17 cellular contexts compared by ENCODE assay signal in the genomic region with DNA sequence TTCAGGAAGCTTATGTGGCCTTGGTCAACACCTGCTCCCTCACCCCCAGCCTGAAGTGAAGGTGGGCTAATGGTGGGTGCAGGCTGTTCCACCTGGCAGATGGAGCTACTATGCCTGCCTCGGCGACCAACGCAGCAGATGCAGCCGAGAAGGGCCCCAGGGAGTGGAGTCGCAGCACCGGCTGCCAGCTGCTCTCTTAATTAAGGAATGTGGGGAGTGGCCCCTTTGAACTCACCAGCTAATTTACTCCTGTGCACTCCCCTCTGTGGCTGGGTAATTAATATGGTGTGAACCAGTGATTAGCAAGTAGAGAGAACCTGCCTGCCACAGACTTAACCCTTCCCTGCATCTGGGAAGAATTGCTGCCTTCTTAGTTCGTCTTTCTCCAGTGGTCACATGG. TPM values are rescaled to one million over a fixed set of nuclear protein-coding genes. Genes with fewer than 3 reads are reported as not detected.
A peak's percentile ranks its signal among the peaks of the same experiment; 100 is the strongest.
DNase-seq lines count a peak whose midpoint lies in the region; ATAC-seq, FAIRE-seq and TF ChIP-seq lines count a peak whose summit lies in the region.
"Had no signal": no experiment of that assay in that cellular context is flagged by ENCODE, and none has a peak within 500 bp of the region (broad histone marks: within the 10 kb centered on the region; RNA-seq: fewer than 3 reads in every experiment).

No MANE protein-coding gene starts in this region.

- CTCF ChIA-PET in HEK293 (lab: Yijun Ruan, JAX) = interaction anchor here (1.2 to 2.5 kb wide), 2 partner anchors 25 to 68 kb away, joined by 3 to 15 read pairs; no protein-coding TSS in a partner anchor
- CTCF ChIA-PET in GM12878 (lab: Yijun Ruan, JAX) = interaction anchor here (1.2 to 16.1 kb wide), 4 partner anchors 11 to 70 kb away, joined by 4 to 178 read pairs (median 27); a partner anchor contains a TSS

- H3K18ac ChIP-seq in neuronal stem cell (ENCODE audit: low read length) = peak overlapping the region; percentile 72

- H4K91ac ChIP-seq in neuronal stem cell (ENCODE audit: low read depth, low read length, poor library complexity) = no peak overlapping the region

- H3K36me3 ChIP-seq in HEK293 (ENCODE audit: control insufficient read depth in 2 of 2, insufficient read depth in 1 of 2, low read length in 2 of 2) = no peaks in the 10 kb centered on the region
- no peaks in the 10 kb centered on the region for H3K36me3 ChIP-seq in GM12878 (ENCODE audit: control insufficient read depth in 2 of 2, insufficient read depth in 2 of 2, low read length in 1 of 2)
- H3K36me3 ChIP-seq in neuronal stem cell (replicated peaks in 1 of 2; ENCODE audit: control insufficient read depth in 2 of 2, insufficient read depth in 2 of 2, low read length in 2 of 2) = no peaks in the 10 kb centered on the region
- H3K36me3 ChIP-seq: BLaER1, esophagus squamous epithelium, heart right ventricle had no signal

- no peak for TF ChIP-seq EP300 in GM12878 (IDR thresholded peaks at IDR 0.05; ENCODE audit: borderline replicate concordance in 1 of 2, control insufficient read depth in 1 of 2, low read depth in 2 of 2, low read length in 2 of 2)

- intact Hi-C loops in GM12878 (cut with micrococcal nuclease; ENCODE audit: unreplicated experiment) = no loop called here

- H2BK12ac ChIP-seq in neuronal stem cell (ENCODE audit: low read length) = no peak overlapping the region

- no peak for TF ChIP-seq POLR2A in GM12878 (IDR thresholded peaks at IDR 0.05; ENCODE audit: low read depth, low read length)

- H2AFZ ChIP-seq in GM12878 (ENCODE audit: control insufficient read depth, low read depth, low read length) = no peak overlapping the region
- no peak overlapping the region for H2AFZ ChIP-seq in neuronal stem cell (ENCODE audit: low read length)

- RAD21 ChIA-PET in GM12878 (lab: Charles Lee; ENCODE audit: unreplicated experiment) = interaction anchor here (1.4 kb wide), 1 partner anchor 184 kb away, joined by 3 read pairs; no protein-coding TSS in a partner anchor

- H2BK15ac ChIP-seq in neuronal stem cell (ENCODE audit: low read length) = peak overlapping the region; percentile 60

- no peak overlapping the region for H3K14ac ChIP-seq in neuronal stem cell (ENCODE audit: low read length)

- SMC1A ChIA-PET in GM12878 (lab: Charles Lee; ENCODE audit: uncharacterized antibody, unreplicated experiment) = interaction anchor here (5.9 kb wide), 1 partner anchor 68 kb away, joined by 35 read pairs; no protein-coding TSS in a partner anchor

- WGBS in GM12878 (ENCODE audit: insufficient coverage, insufficient replicate concordance, low lambda C conversion rate, missing lambda C conversion rate) = 26% methylated on average over 7 of the region's 7 CpGs
- no CpG with 5 or more reads among the region's 7 CpGs for WGBS in neuronal stem cell (ENCODE audit: extremely low coverage in 2 of 2, insufficient read length in 2 of 2, insufficient replicate concordance in 1 of 2), 2 donors

- H3K79me1 ChIP-seq in neuronal stem cell (ENCODE audit: low read depth, low read length) = no peaks in the 10 kb centered on the region

- H3K27me3 ChIP-seq in GM12878 (replicated peaks in 1 of 2; ENCODE audit: control insufficient read depth in 2 of 2, insufficient read depth in 2 of 2, low read length in 1 of 2) = peaks cover 0 to 4% of the 10 kb centered on the region in 2 experiments; a peak in 2 of 4 replicates
- H3K27me3 ChIP-seq in neuronal stem cell (ENCODE audit: control insufficient read depth in 3 of 3, insufficient read depth in 3 of 3, low read depth in 1 of 3, low read length in 3 of 3) = peaks cover 0 to 42% (median 0%) of the 10 kb centered on the region in 3 experiments
- H3K27me3 ChIP-seq: BLaER1 had no signal

- no peak overlapping the region for H3K23ac ChIP-seq in neuronal stem cell (ENCODE audit: low read depth, low read length, poor library complexity)

- in situ Hi-C loops in GM12878 (cut with MboI) = no loop called here

- H3K27ac ChIP-seq in HEK293 (ENCODE audit: extremely low read depth, low read depth, low read length) = no peak overlapping the region
- H3K27ac ChIP-seq in GM12878 (ENCODE audit: control insufficient read depth, insufficient read depth) = no peak overlapping the region
- no peak overlapping the region for H3K27ac ChIP-seq in neuronal stem cell (replicated peaks; ENCODE audit: low read length)
- H3K27ac ChIP-seq: BLaER1, esophagus squamous epithelium, heart right ventricle had no signal

- no TSS peak for BruUV-seq in GM12878 (replicated peaks; lab: Mats Ljungman, UMichigan)

- H3K9me3 ChIP-seq in HEK293 (ENCODE audit: control insufficient read depth, insufficient read depth, low read depth, low read length) = no peaks in the 10 kb centered on the region
- H3K9me3 ChIP-seq in GM12878 (replicated peaks; ENCODE audit: control insufficient read depth, insufficient read depth, low read length) = peaks cover 2% of the 10 kb centered on the region; the same call in 1 of the 3 replicates
- no peaks in the 10 kb centered on the region for H3K9me3 ChIP-seq in neuronal stem cell (replicated peaks in 1 of 2; ENCODE audit: control insufficient read depth in 2 of 2, insufficient read depth in 1 of 2, low read depth in 1 of 2, low read length in 2 of 2)
- H3K9me3 ChIP-seq: BLaER1, esophagus squamous epithelium, heart right ventricle had no signal

- POLR2A ChIA-PET in HEK293 (lab: Yijun Ruan, JAX) (no interaction called here), GM12878 (lab: Charles Lee) (no interaction called here)

- no peak overlapping the region for H3K4me2 ChIP-seq in GM12878 (ENCODE audit: control insufficient read depth, insufficient read depth)
- no peak overlapping the region for H3K4me2 ChIP-seq in neuronal stem cell (ENCODE audit: insufficient read depth, low read length, poor library complexity, severe bottlenecking)
- H3K4me2 ChIP-seq: BLaER1 had no signal

- TF ChIP-seq CTCF in HEK293 (tag by site-specific recombination; IDR thresholded peaks at IDR 0.05) = no peak
- TF ChIP-seq CTCF in GM12878 (IDR thresholded peaks at IDR 0.05 in 2 of 3, conservative IDR thresholded peaks at IDR 0.05 in 1 of 3; ENCODE audit: control insufficient read depth in 2 of 3, extremely low read depth in 1 of 3, insufficient read depth in 1 of 3, low read depth in 3 of 3, low read length in 3 of 3) = no peak

- H4K8ac ChIP-seq in neuronal stem cell (ENCODE audit: low read depth, low read length) = no peak overlapping the region

- H3K4ac ChIP-seq in neuronal stem cell (ENCODE audit: low read length) = no peak overlapping the region

- no peak for ATAC-seq in GM12878
- no peak for ATAC-seq in HG03025 (IDR thresholded peaks at IDR 0.05; ENCODE audit: low FRiP score, unreplicated experiment)
- ATAC-seq: activated CD8-positive, alpha-beta memory T cell treated with anti-CD3 and anti-CD28 coated beads, Interleukin-2, amount 10 ng/mL, durations not matched to agents 7 days and 5 days; heart right ventricle had no signal

- no peak overlapping the region for H2BK120ac ChIP-seq in neuronal stem cell (ENCODE audit: low read depth, low read length)

- H3K4me3 ChIP-seq in HEK293 (ENCODE audit: low read depth, low read length) (no peak overlapping the region), GM12878 (no peak overlapping the region), neuronal stem cell (ENCODE audit: low read length in 2 of 2) (no peak overlapping the region)
- H3K4me3 ChIP-seq: BLaER1, esophagus squamous epithelium, heart right ventricle had no signal

- DNase-seq in NCI-H2081 (lab: John Stamatoyannopoulos, UW) = peak; percentile 69 to 87
- DNase-seq in GM12878 (ENCODE audit: low read depth, low spot score) = no peak
- DNase-seq in neuronal stem cell (ENCODE audit: low spot score) = no peak
- DNase-seq in HuH-7 (ENCODE audit: low spot score) = no peak
- DNase-seq in NCI-H2029 treated with DMSO at 0.1 percent for 48 hours (lab: John Stamatoyannopoulos, UW) = no peak
- DNase-seq: activated CD4-positive, CD25-positive, alpha-beta regulatory T cell treated with anti-CD3 and anti-CD28 coated beads, Interleukin-2, amount 50 U/mL, for 72 hours; activated CD8-positive, alpha-beta memory T cell treated with anti-CD3 and anti-CD28 coated beads, Interleukin-2, amount 10 ng/mL, durations not matched to agents 7 days and 5 days; EL; esophagus squamous epithelium; heart right ventricle; posterior cingulate gyrus had no signal

- H2AK5ac ChIP-seq in neuronal stem cell (ENCODE audit: low read depth, low read length) = peak overlapping the region; percentile 76

- no peaks in the 10 kb centered on the region for H3K79me2 ChIP-seq in GM12878 (ENCODE audit: control insufficient read depth, insufficient read depth, low read length)

- H3K4me1 ChIP-seq in HEK293 (ENCODE audit: control insufficient read depth, insufficient read depth, low read length) = no peaks in the 10 kb centered on the region
- peaks cover 27% of the 10 kb centered on the region for H3K4me1 ChIP-seq in GM12878 (ENCODE audit: control insufficient read depth, insufficient read depth, low read length)
- H3K4me1 ChIP-seq in neuronal stem cell (ENCODE audit: control insufficient read depth in 2 of 2, insufficient read depth in 1 of 2, low read depth in 1 of 2, low read length in 2 of 2) = peaks cover 0 to 17% of the 10 kb centered on the region in 2 donors

- no peaks in the 10 kb centered on the region for H4K20me1 ChIP-seq in GM12878 (ENCODE audit: control insufficient read depth, insufficient read depth)
- H4K20me1 ChIP-seq: BLaER1 had no signal

- no peak for FAIRE-seq in GM12878 (lab: Jason Lieb, UNC)

- no peak for TF ChIP-seq RAD21 in GM12878 (IDR thresholded peaks at IDR 0.05; ENCODE audit: insufficient read depth, low read depth, low read length)

- H2BK5ac ChIP-seq in neuronal stem cell (ENCODE audit: low read length) = no peak overlapping the region

- H3K9ac ChIP-seq in GM12878 (ENCODE audit: control insufficient read depth, insufficient read depth, low read length) (no peak overlapping the region), neuronal stem cell (ENCODE audit: low read depth, low read length, poor library complexity) (no peak overlapping the region)
- H3K9ac ChIP-seq: BLaER1 had no signal

RNA-seq across cellular contexts. Expression of a gene that starts 3.3 kb away (rescaled TPM):
- 0.61 TPM in 1 of 2 replicates, not detected in the other for total RNA-seq in GM12878 (2013; cell fraction: nucleolus; rRNA removed)
- 0.06 TPM in 1 of 2 replicates, not detected in the other for total RNA-seq in GM12878 (2014; rRNA removed)
- total RNA-seq in GM12878 (2014; rRNA removed; fragmentation: Illumina TruSeq; extraction: Trizol) = 0.05 TPM in 1 of 2 replicates, not detected in the other
- 0.08 TPM in 1 of 2 replicates, not detected in the other for total RNA-seq in GM12878 (2021)
- polyA plus RNA-seq in GM12878 (2011; ENCODE audit: low read depth) = not detected
- 0.26 and 0.69 TPM in 2 replicates for polyA plus RNA-seq in GM12878 (2011; rRNA removed)
- polyA plus RNA-seq in GM12878 (2011; cell fraction: cytosol; rRNA removed) = 0.66 and 0.79 TPM in 2 replicates
- polyA plus RNA-seq in GM12878 (2011; cell fraction: nucleus; rRNA removed) = 0.37 and 0.67 TPM in 2 replicates
- polyA plus RNA-seq in GM12878 (2012) = 0.10 TPM in 1 of 2 replicates, not detected in the other
- polyA plus RNA-seq in GM12878 (2014; fragmentation: Illumina TruSeq; extraction: Trizol) = 0.21 TPM in 1 of 2 replicates, not detected in the other
- under 1 TPM; 0.04 to 0.10 TPM for polyA plus RNA-seq in GM12878 (2014; fragmentation: Nextera tagmentation; extraction: Ambion mirVana)
- 0.14 and 0.26 TPM in 2 replicates for polyA plus RNA-seq in GM12878 (2014; rRNA removed)
- polyA plus RNA-seq in GM12878 (2016; fragmentation: Nextera tagmentation; extraction: Ambion mirVana) = under 1 TPM in 1 of 2 experiments, not detected in 1; 0.07 TPM
- polyA minus RNA-seq in GM12878 (2011; rRNA and poly(A)+ RNA removed) = 0.15 and 0.73 TPM in 2 replicates
- not detected in 2 replicates for polyA minus RNA-seq in GM12878 (2011; cell fraction: cytosol; rRNA and poly(A)+ RNA removed)
- polyA minus RNA-seq in GM12878 (2011; cell fraction: nucleus; rRNA and poly(A)+ RNA removed) = 0.12 and 0.77 TPM in 2 replicates
- polyA plus RNA-seq in neuronal stem cell (2013, experiment 1 of 2) = not detected
- not detected for polyA plus RNA-seq in neuronal stem cell (2013, experiment 2 of 2)
- total RNA-seq: NCI-H460 had no signal

RNA-seq across cellular contexts. Expression of a gene that starts 21.2 kb away (rescaled TPM):
- total RNA-seq in GM12878 (2013; cell fraction: nucleolus; rRNA removed) = not detected in 2 replicates
- total RNA-seq in GM12878 (2014; rRNA removed) = 0.11 and 0.60 TPM in 2 replicates
- not detected in 2 replicates for total RNA-seq in GM12878 (2014; rRNA removed; fragmentation: Illumina TruSeq; extraction: Trizol)
- total RNA-seq in GM12878 (2021) = 0.11 TPM in 1 of 2 replicates, not detected in the other
- not detected for polyA plus RNA-seq in GM12878 (2011; ENCODE audit: low read depth)
- 0.16 and 0.17 TPM in 2 replicates for polyA plus RNA-seq in GM12878 (2011; rRNA removed)
- polyA plus RNA-seq in GM12878 (2011; cell fraction: cytosol; rRNA removed) = 0.18 and 0.46 TPM in 2 replicates
- polyA plus RNA-seq in GM12878 (2011; cell fraction: nucleus; rRNA removed) = 0.35 and 0.37 TPM in 2 replicates
- polyA plus RNA-seq in GM12878 (2012) = not detected in 2 replicates
- 0.04 TPM in 1 of 2 replicates, not detected in the other for polyA plus RNA-seq in GM12878 (2014; fragmentation: Illumina TruSeq; extraction: Trizol)
- not detected for polyA plus RNA-seq in GM12878 (2014; fragmentation: Nextera tagmentation; extraction: Ambion mirVana)
- polyA plus RNA-seq in GM12878 (2014; rRNA removed) = not detected in 2 replicates
- polyA plus RNA-seq in GM12878 (2016; fragmentation: Nextera tagmentation; extraction: Ambion mirVana) = not detected
- polyA minus RNA-seq in GM12878 (2011; rRNA and poly(A)+ RNA removed) = not detected in 2 replicates
- not detected in 2 replicates for polyA minus RNA-seq in GM12878 (2011; cell fraction: cytosol; rRNA and poly(A)+ RNA removed)
- polyA minus RNA-seq in GM12878 (2011; cell fraction: nucleus; rRNA and poly(A)+ RNA removed) = 0.36 and 0.38 TPM in 2 replicates
- polyA plus RNA-seq in neuronal stem cell (2013, experiment 1 of 2) = 0.03 TPM
- polyA plus RNA-seq in neuronal stem cell (2013, experiment 2 of 2) = not detected
- total RNA-seq: kidney epithelial cell; NCI-H460; T-helper 2 cell treated with Interferon-gamma antibody and Interleukin-4, amounts not matched to agents 100 ng/mL and 5 ng/mL, for 36 hours had no signal

RNA-seq across cellular contexts. Expression of a gene that starts 39.1 kb away (rescaled TPM):
- not detected in 2 replicates for total RNA-seq in GM12878 (2013; cell fraction: nucleolus; rRNA removed)
- total RNA-seq in GM12878 (2014; rRNA removed) (not detected in 2 replicates), GM12878 (2014; rRNA removed; fragmentation: Illumina TruSeq; extraction: Trizol) (not detected in 2 replicates), GM12878 (2021) (not detected in 2 replicates)
- polyA plus RNA-seq in GM12878 (2011; ENCODE audit: low read depth) = not detected
- polyA plus RNA-seq in GM12878 (2011; rRNA removed) (not detected in 2 replicates), GM12878 (2014; fragmentation: Illumina TruSeq; extraction: Trizol) (not detected in 2 replicates), GM12878 (2014; fragmentation: Nextera tagmentation; extraction: Ambion mirVana) (not detected), GM12878 (2014; rRNA removed) (not detected in 2 replicates), GM12878 (2016; fragmentation: Nextera tagmentation; extraction: Ambion mirVana) (not detected)
- not detected in 2 replicates for polyA plus RNA-seq in GM12878 (2011; cell fraction: cytosol; rRNA removed)
- 0.09 TPM in 1 of 2 replicates, not detected in the other for polyA plus RNA-seq in GM12878 (2011; cell fraction: nucleus; rRNA removed)
- 0.07 TPM in 1 of 2 replicates, not detected in the other for polyA plus RNA-seq in GM12878 (2012)
- not detected in 2 replicates for polyA minus RNA-seq in GM12878 (2011; rRNA and poly(A)+ RNA removed)
- not detected in 2 replicates for polyA minus RNA-seq in GM12878 (2011; cell fraction: cytosol; rRNA and poly(A)+ RNA removed)
- not detected in 2 replicates for polyA minus RNA-seq in GM12878 (2011; cell fraction: nucleus; rRNA and poly(A)+ RNA removed)
- not detected for polyA plus RNA-seq in neuronal stem cell (2013, experiment 1 of 2)
- not detected for polyA plus RNA-seq in neuronal stem cell (2013, experiment 2 of 2)
- total RNA-seq: activated CD8-positive, alpha-beta memory T cell treated with anti-CD3 and anti-CD28 coated beads, Interleukin-2, amount 10 ng/mL, durations not matched to agents 7 days and 5 days; heart right ventricle; kidney epithelial cell; T-helper 2 cell treated with Interferon-gamma antibody and Interleukin-4, amounts not matched to agents 100 ng/mL and 5 ng/mL, for 36 hours had no signal

RNA-seq across cellular contexts. Expression of a gene that starts 42.6 kb away (rescaled TPM):
- 0.95 TPM in 1 of 2 replicates, not detected in the other for total RNA-seq in GM12878 (2013; cell fraction: nucleolus; rRNA removed)
- total RNA-seq in GM12878 (2014; rRNA removed) (3.2 and 6.9 TPM in 2 replicates), GM12878 (2014; rRNA removed; fragmentation: Illumina TruSeq; extraction: Trizol) (1.3 and 1.6 TPM in 2 replicates), GM12878 (2021) (4.0 and 4.3 TPM in 2 replicates)
- polyA plus RNA-seq in GM12878 (2011; ENCODE audit: low read depth) = 1.9 TPM
- polyA plus RNA-seq in GM12878 (2011; rRNA removed) (4.1 and 6.0 TPM in 2 replicates), GM12878 (2014; fragmentation: Illumina TruSeq; extraction: Trizol) (1.3 TPM in 1 of 2 replicates, not detected in the other), GM12878 (2014; fragmentation: Nextera tagmentation; extraction: Ambion mirVana) (1 to 10 TPM in 1 of 2 experiments, not detected in 1; 1.1 TPM), GM12878 (2014; rRNA removed) (4.1 and 5.6 TPM in 2 replicates), GM12878 (2016; fragmentation: Nextera tagmentation; extraction: Ambion mirVana) (1 to 10 TPM; 4.1 to 5.7 TPM)
- polyA plus RNA-seq in GM12878 (2011; cell fraction: cytosol; rRNA removed) = 10.0 and 12.1 TPM in 2 replicates
- 4.0 and 5.3 TPM in 2 replicates for polyA plus RNA-seq in GM12878 (2011; cell fraction: nucleus; rRNA removed)
- 9.5 and 10.7 TPM in 2 replicates for polyA plus RNA-seq in GM12878 (2012)
- 1.0 and 1.9 TPM in 2 replicates for polyA minus RNA-seq in GM12878 (2011; rRNA and poly(A)+ RNA removed)
- 1.9 TPM in 1 of 2 replicates, not detected in the other for polyA minus RNA-seq in GM12878 (2011; cell fraction: cytosol; rRNA and poly(A)+ RNA removed)
- 0.36 and 0.67 TPM in 2 replicates for polyA minus RNA-seq in GM12878 (2011; cell fraction: nucleus; rRNA and poly(A)+ RNA removed)
- polyA plus RNA-seq in neuronal stem cell (2013, experiment 1 of 2) = 36.7 TPM
- 33.6 TPM for polyA plus RNA-seq in neuronal stem cell (2013, experiment 2 of 2)

Comparison
In these comparisons a context has a peak if more than half of its experiments do, and no peak if none do; other contexts are left out.
1. DNase-seq: peak in NCI-H2081 (2 of 2); none in GM12878 (single experiment), neuronal stem cell (single experiment), HuH-7 (single experiment) and NCI-H2029 treated with DMSO at 0.1 percent for 48 hours (single experiment).